ENCODE assay signal across 8 cellular contexts in the genomic region with DNA sequence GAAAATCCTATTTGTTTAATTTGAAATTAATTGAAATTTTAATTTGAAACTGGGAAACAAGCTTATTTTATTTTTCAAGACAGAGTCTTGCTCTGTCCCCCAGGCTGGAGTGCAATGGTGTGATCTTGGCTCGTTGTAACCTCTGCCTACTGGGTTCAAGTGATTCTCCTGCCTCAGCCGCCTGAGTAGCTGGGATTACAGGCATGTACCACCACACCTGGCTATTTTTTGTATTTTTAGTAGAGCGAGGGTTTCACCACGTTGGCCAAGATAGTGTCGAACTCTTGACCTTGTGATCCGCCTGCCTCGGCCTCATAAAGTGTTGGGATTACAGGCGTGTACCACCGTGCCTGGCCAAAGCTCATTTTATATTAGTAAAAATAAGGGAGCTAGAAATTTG. TPM values are rescaled to one million over a fixed set of nuclear protein-coding genes. Genes with fewer than 3 reads are reported as not detected.
DNase-seq lines count a peak whose midpoint lies in the region; ATAC-seq, FAIRE-seq and TF ChIP-seq lines count a peak whose summit lies in the region.

No MANE protein-coding gene starts in this region.

- TF ChIP-seq CTCF in K562 (IDR thresholded peaks at IDR 0.05 in 2 of 3, conservative IDR thresholded peaks at IDR 0.05 in 1 of 3; ENCODE audit: insufficient read depth in 2 of 3, low read depth in 1 of 3, low read length in 3 of 3) = no peak
- no peak for TF ChIP-seq CTCF in transverse colon (IDR thresholded peaks at IDR 0.05)

- no peak overlapping the region for H3K56ac ChIP-seq in mesendoderm (ENCODE audit: low read length)

- H3K79me1 ChIP-seq in mesendoderm (ENCODE audit: low read length) = peaks cover 4% of the 10 kb centered on the region

- H2BK120ac ChIP-seq in mesendoderm (ENCODE audit: low read depth, low read length) = no peak overlapping the region

- peaks cover 20 to 38% of the 10 kb centered on the region in 2 experiments for H3K4me1 ChIP-seq in K562 (replicated peaks in 1 of 2; ENCODE audit: control insufficient read depth in 2 of 2, insufficient read depth in 2 of 2, low read length in 2 of 2)
- peaks cover 4% of the 10 kb centered on the region for H3K4me1 ChIP-seq in mesendoderm (ENCODE audit: control insufficient read depth, low read depth, low read length)
- H3K4me1 ChIP-seq in transverse colon = peaks cover 36 to 69% (median 58%) of the 10 kb centered on the region in 4 donors

- no peak for TF ChIP-seq POLR2A in K562 (conservative IDR thresholded peaks at IDR 0.05)
- no peak for TF ChIP-seq POLR2A in transverse colon (IDR thresholded peaks at IDR 0.05)

- H3K27ac Mint-ChIP-seq in activated naive CD4-positive, alpha-beta T cell treated with anti-CD3 and anti-CD28 coated beads for 36 hours = peak overlapping the region; percentile 76

- peaks cover 18% of the 10 kb centered on the region for H3K9me1 ChIP-seq in K562 (ENCODE audit: control insufficient read depth, insufficient read depth, low read length)

- peak overlapping the region; percentile 92 for H3K4me3 Mint-ChIP-seq in activated naive CD4-positive, alpha-beta T cell treated with anti-CD3 and anti-CD28 coated beads for 36 hours

- peak overlapping the region in 1 of 2 experiments; percentile 92; a peak in 2 of 4 replicates for H3K9ac ChIP-seq in K562 (ENCODE audit: insufficient read depth in 1 of 2, low read depth in 2 of 2, low read length in 2 of 2)
- peak overlapping the region; percentile 22 for H3K9ac ChIP-seq in mesendoderm (ENCODE audit: low read length)

- H2AK5ac ChIP-seq in mesendoderm (ENCODE audit: low read length) = no peak overlapping the region

- H2BK5ac ChIP-seq in mesendoderm (ENCODE audit: low read length) = no peak overlapping the region

- CTCF ChIA-PET in activated naive CD4-positive, alpha-beta T cell treated with anti-CD3 and anti-CD28 coated beads for 36 hours (lab: Charles Lee) = interaction anchor here (0.9 to 1.5 kb wide), 4 partner anchors 10 to 168 kb away, joined by 3 to 8 read pairs (median 6); no protein-coding TSS in a partner anchor
- CTCF ChIA-PET in K562 (lab: Yijun Ruan, JAX; ENCODE audit: low intra/inter-chr PET ratio) = no interaction called here

- H3K36me3 ChIP-seq in K562 (ENCODE audit: control insufficient read depth, insufficient read depth, low read length) (peaks cover 84% of the 10 kb centered on the region), mesendoderm (ENCODE audit: control insufficient read depth, insufficient read depth, low read length) (peaks cover 24% of the 10 kb centered on the region), transverse colon (peaks cover 0 to 59% (median 25%) of the 10 kb centered on the region in 4 donors)

- TF ChIP-seq EP300 in K562 (IDR thresholded peaks at IDR 0.05; ENCODE audit: low read length) (no peak), transverse colon (IDR thresholded peaks at IDR 0.05; ENCODE audit: low read depth) (no peak)

- DNase-seq in activated naive CD4-positive, alpha-beta T cell treated with anti-CD3 and anti-CD28 coated beads for 36 hours = no peak
- no peak for DNase-seq in activated naive CD4-positive, alpha-beta T cell (lab: John Stamatoyannopoulos, UW)
- DNase-seq in K562 (ENCODE audit: extremely low read depth in 1 of 4, low spot score in 3 of 4) (no peak), mesendoderm (no peak), transverse colon (peak; percentile 22), NCI-H524 (lab: John Stamatoyannopoulos, UW) (no peak), DMS79 (lab: John Stamatoyannopoulos, UW) (no peak)

- H3K4ac ChIP-seq in mesendoderm (ENCODE audit: low read depth, low read length) = no peak overlapping the region

- peaks cover 98% of the 10 kb centered on the region for H3K79me2 ChIP-seq in K562 (ENCODE audit: control insufficient read depth, insufficient read depth, low read length)
- peaks cover 88% of the 10 kb centered on the region for H3K79me2 ChIP-seq in mesendoderm (ENCODE audit: control insufficient read depth, insufficient read depth, low read length)

- peaks cover 57% of the 10 kb centered on the region for H3K4me1 Mint-ChIP-seq in activated naive CD4-positive, alpha-beta T cell treated with anti-CD3 and anti-CD28 coated beads for 36 hours (ENCODE audit: low read depth)

- WGBS in K562 (ENCODE audit: insufficient coverage, low coverage, missing lambda C conversion rate) = 56% methylated on average over 9 of the region's 9 CpGs
- no CpG with 5 or more reads among the region's 9 CpGs for WGBS in mesendoderm (ENCODE audit: extremely low coverage, insufficient coverage, low lambda C conversion rate)
- 11 to 21% methylated on average over 7 to 9 of the region's 9 CpGs for WGBS in transverse colon (ENCODE audit: low coverage in 1 of 2), 2 donors

- in situ Hi-C loops in K562 (cut with MboI) (no loop called here), transverse colon (cut with MboI; ENCODE audit: low pct_ligation_motif_present in 1 of 4, low pct_unique_long_range_greater_than_20kb in 1 of 4, low sequenced_read_pairs in 3 of 4) (loop anchor here in 2 of 4 donors (10.0 to 25.0 kb wide), 2 partner anchors 154 to 161 kb away; a partner anchor contains a TSS)

- H4K5ac ChIP-seq in mesendoderm (ENCODE audit: low read length) = no peak overlapping the region

- H3K9me3 ChIP-seq in K562 (replicated peaks; ENCODE audit: control insufficient read depth, insufficient read depth, low read depth, low read length) (no peaks in the 10 kb centered on the region; the same call in 1 of the 2 replicates), transverse colon (no peaks in the 10 kb centered on the region)

- H4K20me1 ChIP-seq in K562 (replicated peaks; ENCODE audit: control insufficient read depth, insufficient read depth, low read length) = peaks cover 67% of the 10 kb centered on the region

- H2BK15ac ChIP-seq in mesendoderm (replicated peaks; ENCODE audit: low read depth) = no peak overlapping the region

- no peak overlapping the region for H2AFZ ChIP-seq in K562 (ENCODE audit: low read depth, low read length)

- ATAC-seq in K562 = no peak
- no peak for ATAC-seq in GM19463 (IDR thresholded peaks at IDR 0.05; ENCODE audit: unreplicated experiment)

- H3K18ac ChIP-seq in mesendoderm (ENCODE audit: low read length) = no peak overlapping the region

- no TSS peak for BruUV-seq in K562 (replicated peaks; lab: Mats Ljungman, UMichigan)

- TF ChIP-seq RAD21 in K562 (CRISPR knock-in tag; conservative IDR thresholded peaks at IDR 0.05 in 1 of 2, IDR thresholded peaks at IDR 0.05 in 1 of 2) = no peak

- intact Hi-C loops in activated naive CD4-positive, alpha-beta T cell treated with anti-CD3 and anti-CD28 coated beads for 36 hours (cut with micrococcal nuclease) = loop anchor here (10.0 kb wide), 1 partner anchor 474 kb away; no protein-coding TSS in a partner anchor
- intact Hi-C loops in K562 (cut with micrococcal nuclease) = no loop called here
- intact Hi-C loops in transverse colon (cut with DNase I; ENCODE audit: low total_unique reads) = no loop called here

- peaks cover 87% of the 10 kb centered on the region for H3K36me3 Mint-ChIP-seq in activated naive CD4-positive, alpha-beta T cell treated with anti-CD3 and anti-CD28 coated beads for 36 hours (ENCODE audit: low read depth)

- H4K8ac ChIP-seq in mesendoderm (ENCODE audit: low read depth, low read length) = no peak overlapping the region

- no peak for FAIRE-seq in K562 (lab: Jason Lieb, UNC)

- H3K23ac ChIP-seq in mesendoderm (ENCODE audit: low read length) = no peak overlapping the region

- POLR2A ChIA-PET in K562 (lab: Yijun Ruan, JAX) = interaction anchor here (0.6 to 9.8 kb wide), 17 partner anchors 11 to 175 kb away, joined by 3 to 239 read pairs (median 5); a partner anchor contains a TSS

- H3K9me3 Mint-ChIP-seq in activated naive CD4-positive, alpha-beta T cell treated with anti-CD3 and anti-CD28 coated beads for 36 hours = no peaks in the 10 kb centered on the region

- H3K4me2 ChIP-seq in K562 (ENCODE audit: insufficient read depth, low read length) (peak overlapping the region; percentile 65), mesendoderm (ENCODE audit: low read length) (peak overlapping the region; percentile 3)

- H3K27me3 Mint-ChIP-seq in activated naive CD4-positive, alpha-beta T cell treated with anti-CD3 and anti-CD28 coated beads for 36 hours (ENCODE audit: low read depth) = no peaks in the 10 kb centered on the region

- peak overlapping the region; percentile 20; the same call in 1 of the 2 replicates for H3K4me3 ChIP-seq in K562
- no peak overlapping the region for H3K4me3 ChIP-seq in mesendoderm (ENCODE audit: low read length)
- H3K4me3 ChIP-seq in transverse colon = peak overlapping the region in 3 of 4 donors; percentile 12 to 92 (median 52)

- H3K27ac ChIP-seq in K562 (ENCODE audit: extremely low read depth, low read depth, low read length) = no peak overlapping the region
- H3K27ac ChIP-seq in mesendoderm (ENCODE audit: low read depth, low read length) = no peak overlapping the region
- H3K27ac ChIP-seq in transverse colon = peak overlapping the region; percentile 38 to 100 (median 97)

- H3K27me3 ChIP-seq in K562 (ENCODE audit: control insufficient read depth in 2 of 2, insufficient read depth in 2 of 2, low read length in 2 of 2) (no peaks in the 10 kb centered on the region), mesendoderm (ENCODE audit: insufficient read depth, low read length, poor library complexity) (no peaks in the 10 kb centered on the region), transverse colon (no peaks in the 10 kb centered on the region)

RNA-seq across cellular contexts. Expression of a gene that starts 4.2 kb away (rescaled TPM):
- total RNA-seq in activated naive CD4-positive, alpha-beta T cell treated with anti-CD3 and anti-CD28 coated beads for 36 hours = 100 to 1,000 TPM; 250 to 269 TPM
- total RNA-seq in K562 (2011; cell fraction: chromatin; rRNA removed; ENCODE audit: low replicate concordance) = 228 and 415 TPM in 2 replicates
- 155 and 159 TPM in 2 replicates for total RNA-seq in K562 (2011; cell fraction: nucleolus; rRNA removed)
- total RNA-seq in K562 (2011; cell fraction: nucleoplasm; rRNA removed) = 295 and 337 TPM in 2 replicates
- total RNA-seq in K562 (2014; rRNA removed) (251 and 341 TPM in 2 replicates), K562 (2014; rRNA removed; fragmentation: Illumina TruSeq; extraction: Trizol) (537 and 645 TPM in 2 replicates), K562 (2015; rRNA removed; fragmentation: Illumina TruSeq; extraction: Trizol) (344 and 365 TPM in 2 replicates), K562 (2021) (477 and 495 TPM in 2 replicates), transverse colon (100 to 1,000 TPM; 110 to 177 (median 144) TPM)
- polyA plus RNA-seq in K562 (2011; rRNA removed) (333 and 518 TPM in 2 replicates), K562 (2014; fragmentation: Illumina TruSeq; extraction: Trizol) (337 and 448 TPM in 2 replicates), K562 (2014; fragmentation: Nextera tagmentation; extraction: Ambion mirVana) (1,000 to 10,000 TPM in 1 of 2 experiments, 100 to 1,000 TPM in 1; 955 to 1,200 TPM), K562 (2014; rRNA removed) (534 and 652 TPM in 2 replicates)
- 407 and 505 TPM in 2 replicates for polyA plus RNA-seq in K562 (2011; cell fraction: cytosol; rRNA removed)
- 332 and 369 TPM in 2 replicates for polyA plus RNA-seq in K562 (2011; cell fraction: nucleus; rRNA removed)
- polyA plus RNA-seq in K562 (2012) = 333 and 367 TPM in 2 replicates
- 453 and 564 TPM in 2 replicates for polyA minus RNA-seq in K562 (2011; rRNA and poly(A)+ RNA removed)
- polyA minus RNA-seq in K562 (2011; cell fraction: cytosol; rRNA and poly(A)+ RNA removed) = 130 and 151 TPM in 2 replicates
- polyA minus RNA-seq in K562 (2011; cell fraction: nucleus; rRNA and poly(A)+ RNA removed) = 191 and 286 TPM in 2 replicates
- 366 TPM for polyA plus RNA-seq in mesendoderm (2013, experiment 1 of 2)
- polyA plus RNA-seq in mesendoderm (2013, experiment 2 of 2) = 368 TPM

RNA-seq across cellular contexts. Expression of a gene that starts 51.0 kb away (rescaled TPM):
- total RNA-seq in activated naive CD4-positive, alpha-beta T cell treated with anti-CD3 and anti-CD28 coated beads for 36 hours = 10 to 100 TPM; 23.6 to 24.4 TPM
- 17.7 and 43.3 TPM in 2 replicates for total RNA-seq in K562 (2011; cell fraction: chromatin; rRNA removed; ENCODE audit: low replicate concordance)
- total RNA-seq in K562 (2011; cell fraction: nucleolus; rRNA removed) = 9.7 and 11.1 TPM in 2 replicates
- total RNA-seq in K562 (2011; cell fraction: nucleoplasm; rRNA removed) = 15.0 and 17.3 TPM in 2 replicates
- total RNA-seq in K562 (2014; rRNA removed) (10.6 and 11.3 TPM in 2 replicates), K562 (2014; rRNA removed; fragmentation: Illumina TruSeq; extraction: Trizol) (21.3 and 22.3 TPM in 2 replicates), K562 (2015; rRNA removed; fragmentation: Illumina TruSeq; extraction: Trizol) (24.9 and 25.0 TPM in 2 replicates), K562 (2021) (18.0 and 19.5 TPM in 2 replicates), transverse colon (100 to 1,000 TPM in 1 of 4 donors, 10 to 100 TPM in 3; 59.1 to 101 (median 86.4) TPM)
- polyA plus RNA-seq in K562 (2011; rRNA removed) (21.5 and 22.0 TPM in 2 replicates), K562 (2014; fragmentation: Illumina TruSeq; extraction: Trizol) (21.6 and 28.7 TPM in 2 replicates), K562 (2014; fragmentation: Nextera tagmentation; extraction: Ambion mirVana) (1 to 10 TPM; 5.7 to 8.8 TPM), K562 (2014; rRNA removed) (17.3 and 20.8 TPM in 2 replicates)
- polyA plus RNA-seq in K562 (2011; cell fraction: cytosol; rRNA removed) = 7.1 and 12.8 TPM in 2 replicates
- polyA plus RNA-seq in K562 (2011; cell fraction: nucleus; rRNA removed) = 31.7 and 38.9 TPM in 2 replicates
- 18.3 and 18.4 TPM in 2 replicates for polyA plus RNA-seq in K562 (2012)
- polyA minus RNA-seq in K562 (2011; rRNA and poly(A)+ RNA removed) = 14.8 and 16.4 TPM in 2 replicates
- polyA minus RNA-seq in K562 (2011; cell fraction: cytosol; rRNA and poly(A)+ RNA removed) = 5.0 and 6.4 TPM in 2 replicates
- polyA minus RNA-seq in K562 (2011; cell fraction: nucleus; rRNA and poly(A)+ RNA removed) = 7.7 and 14.3 TPM in 2 replicates
- polyA plus RNA-seq in mesendoderm (2013, experiment 1 of 2) = 12.1 TPM
- polyA plus RNA-seq in mesendoderm (2013, experiment 2 of 2) = 12.0 TPM

Comparison
In these comparisons a context has a peak if more than half of its experiments do, and no peak if none do; other contexts are left out.
1. H3K27ac ChIP-seq: peak in transverse colon (4 of 4); none in K562 (single experiment) and mesendoderm (single experiment).